In the genomic region with DNA sequence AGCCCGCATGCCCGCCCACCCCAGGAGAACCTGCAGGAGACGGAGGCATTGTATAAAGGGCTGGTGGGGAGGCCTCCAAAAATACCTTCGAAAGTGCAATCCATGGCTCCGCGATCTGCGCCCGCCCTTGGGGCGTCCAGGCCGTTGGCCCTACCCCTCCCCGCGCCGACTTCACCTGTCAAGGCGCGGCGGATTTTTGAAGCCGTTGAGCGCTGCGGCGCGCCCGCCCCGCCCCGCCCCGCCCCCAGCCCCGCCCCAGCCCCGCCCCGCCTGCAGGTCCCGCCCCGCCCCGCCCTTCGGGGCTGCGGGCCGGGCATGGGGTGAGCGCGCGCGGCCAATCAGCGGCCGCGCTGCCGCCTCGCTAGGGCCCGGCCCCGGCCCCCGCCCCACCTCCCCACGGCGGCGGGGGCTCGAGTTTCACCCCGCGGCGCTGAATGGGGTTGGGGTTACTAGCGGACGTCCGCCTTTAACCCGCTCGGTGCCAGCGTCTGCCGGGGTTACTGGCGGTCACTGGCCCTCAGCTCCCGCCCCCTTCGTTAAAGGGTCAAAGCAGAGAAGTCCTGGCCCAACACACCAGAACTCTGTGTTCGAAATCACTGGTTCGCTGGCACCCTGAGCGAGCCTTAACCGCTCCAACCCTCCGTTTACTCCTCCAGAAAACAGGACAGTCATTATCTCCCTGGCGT, we compare ENCODE assay signal across 1 cellular context.
TF ChIP-seq lines count a peak whose summit lies in the region.

No MANE protein-coding gene starts in this region.

TF ChIP-seq in WTC11, 78 proteins besides CTCF, POLR2A, EP300 and RAD21 (continued from another document):
- no peak for TF ChIP-seq IRF1 (CRISPR knock-in tag; IDR thresholded peaks at IDR 0.05)
- peak; percentile 85 for TF ChIP-seq SP1 (CRISPR knock-in tag; conservative IDR thresholded peaks at IDR 0.05)
- no peak for TF ChIP-seq NFATC4 (CRISPR knock-in tag; IDR thresholded peaks at IDR 0.05)
- TF ChIP-seq NR1H2 (CRISPR knock-in tag; IDR thresholded peaks at IDR 0.05) = peak; percentile 81
- TF ChIP-seq NFYB (CRISPR knock-in tag; conservative IDR thresholded peaks at IDR 0.05; ENCODE audit: low read depth) = no peak
- TF ChIP-seq ZNF232 (CRISPR knock-in tag; IDR thresholded peaks at IDR 0.05) = no peak
- TF ChIP-seq, protein P1, sequence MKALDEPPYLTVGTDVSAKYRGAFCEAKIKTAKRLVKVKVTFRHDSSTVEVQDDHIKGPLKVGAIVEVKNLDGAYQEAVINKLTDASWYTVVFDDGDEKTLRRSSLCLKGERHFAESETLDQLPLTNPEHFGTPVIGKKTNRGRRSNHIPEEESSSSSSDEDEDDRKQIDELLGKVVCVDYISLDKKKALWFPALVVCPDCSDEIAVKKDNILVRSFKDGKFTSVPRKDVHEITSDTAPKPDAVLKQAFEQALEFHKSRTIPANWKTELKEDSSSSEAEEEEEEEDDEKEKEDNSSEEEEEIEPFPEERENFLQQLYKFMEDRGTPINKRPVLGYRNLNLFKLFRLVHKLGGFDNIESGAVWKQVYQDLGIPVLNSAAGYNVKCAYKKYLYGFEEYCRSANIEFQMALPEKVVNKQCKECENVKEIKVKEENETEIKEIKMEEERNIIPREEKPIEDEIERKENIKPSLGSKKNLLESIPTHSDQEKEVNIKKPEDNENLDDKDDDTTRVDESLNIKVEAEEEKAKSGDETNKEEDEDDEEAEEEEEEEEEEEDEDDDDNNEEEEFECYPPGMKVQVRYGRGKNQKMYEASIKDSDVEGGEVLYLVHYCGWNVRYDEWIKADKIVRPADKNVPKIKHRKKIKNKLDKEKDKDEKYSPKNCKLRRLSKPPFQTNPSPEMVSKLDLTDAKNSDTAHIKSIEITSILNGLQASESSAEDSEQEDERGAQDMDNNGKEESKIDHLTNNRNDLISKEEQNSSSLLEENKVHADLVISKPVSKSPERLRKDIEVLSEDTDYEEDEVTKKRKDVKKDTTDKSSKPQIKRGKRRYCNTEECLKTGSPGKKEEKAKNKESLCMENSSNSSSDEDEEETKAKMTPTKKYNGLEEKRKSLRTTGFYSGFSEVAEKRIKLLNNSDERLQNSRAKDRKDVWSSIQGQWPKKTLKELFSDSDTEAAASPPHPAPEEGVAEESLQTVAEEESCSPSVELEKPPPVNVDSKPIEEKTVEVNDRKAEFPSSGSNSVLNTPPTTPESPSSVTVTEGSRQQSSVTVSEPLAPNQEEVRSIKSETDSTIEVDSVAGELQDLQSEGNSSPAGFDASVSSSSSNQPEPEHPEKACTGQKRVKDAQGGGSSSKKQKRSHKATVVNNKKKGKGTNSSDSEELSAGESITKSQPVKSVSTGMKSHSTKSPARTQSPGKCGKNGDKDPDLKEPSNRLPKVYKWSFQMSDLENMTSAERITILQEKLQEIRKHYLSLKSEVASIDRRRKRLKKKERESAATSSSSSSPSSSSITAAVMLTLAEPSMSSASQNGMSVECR (CRISPR knock-in tag; IDR thresholded peaks at IDR 0.05; ENCODE audit: borderline replicate concordance) = no peak
- TF ChIP-seq ATF3 (CRISPR knock-in tag; conservative IDR thresholded peaks at IDR 0.05) = no peak
- TF ChIP-seq SMAD4 (CRISPR knock-in tag; IDR thresholded peaks at IDR 0.05) = no peak
- no peak for TF ChIP-seq JAZF1 (CRISPR knock-in tag; IDR thresholded peaks at IDR 0.05)
